2 cellular contexts compared by ENCODE assay signal in the genomic region with DNA sequence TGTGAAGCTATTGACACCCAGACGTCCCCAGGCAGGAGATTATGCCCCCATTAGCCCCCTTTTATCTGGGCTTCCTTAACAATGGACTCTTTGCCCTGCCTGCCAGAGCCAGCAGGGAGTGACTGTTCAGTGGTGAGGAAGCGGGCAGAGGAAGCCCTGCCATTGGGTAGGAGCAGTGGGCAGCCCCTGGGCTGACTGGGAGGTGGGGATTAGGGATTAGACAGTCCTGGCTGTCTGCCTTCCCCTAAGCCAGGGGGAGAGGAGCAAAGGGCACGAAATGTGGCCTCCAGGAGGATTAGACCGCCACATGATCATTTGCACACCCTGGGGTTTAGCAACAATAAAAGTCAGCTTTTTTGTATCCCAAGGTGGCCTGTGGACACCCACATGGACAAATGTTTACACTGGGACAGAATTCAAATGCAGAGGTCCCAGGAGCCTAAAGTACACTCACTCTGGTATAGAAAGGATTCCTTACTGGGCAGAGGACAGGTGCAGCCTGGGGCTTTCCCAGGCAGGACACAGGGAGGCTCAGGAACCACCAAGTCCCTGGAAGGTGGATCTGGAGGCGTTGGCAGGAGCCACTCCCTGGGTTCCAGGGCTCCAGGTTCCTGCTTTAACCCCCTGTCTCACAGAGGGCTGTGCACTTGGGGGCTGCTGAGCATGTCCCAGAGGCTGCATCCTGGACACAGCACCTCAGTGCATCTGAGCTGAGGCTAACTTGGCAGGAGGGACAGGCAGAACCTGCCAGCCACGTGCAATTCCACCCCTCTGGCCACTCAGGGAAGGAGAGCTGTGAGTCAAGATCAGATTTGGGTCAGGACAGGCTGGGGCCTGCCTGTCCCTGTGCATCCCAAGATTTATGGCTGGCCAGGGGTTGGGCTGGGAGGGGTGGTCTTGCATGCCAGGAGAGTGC.
TF ChIP-seq lines count a peak whose summit lies in the region.

No MANE protein-coding gene starts in this region.

TF ChIP-seq in SK-N-SH, 30 proteins besides CTCF, POLR2A, EP300 and RAD21 (continued from another document):
- TF ChIP-seq ZBTB33 (IDR thresholded peaks at IDR 0.05; ENCODE audit: borderline replicate concordance, low read depth) (no peak), YY1 (IDR thresholded peaks at IDR 0.05; ENCODE audit: low read depth) (no peak)

TF ChIP-seq in SK-N-SH treated with all-trans-retinoic acid at 6 μM for 48 hours, 23 proteins besides CTCF, POLR2A, EP300 and RAD21 (continued from another document):
- TF ChIP-seq, protein P1, sequence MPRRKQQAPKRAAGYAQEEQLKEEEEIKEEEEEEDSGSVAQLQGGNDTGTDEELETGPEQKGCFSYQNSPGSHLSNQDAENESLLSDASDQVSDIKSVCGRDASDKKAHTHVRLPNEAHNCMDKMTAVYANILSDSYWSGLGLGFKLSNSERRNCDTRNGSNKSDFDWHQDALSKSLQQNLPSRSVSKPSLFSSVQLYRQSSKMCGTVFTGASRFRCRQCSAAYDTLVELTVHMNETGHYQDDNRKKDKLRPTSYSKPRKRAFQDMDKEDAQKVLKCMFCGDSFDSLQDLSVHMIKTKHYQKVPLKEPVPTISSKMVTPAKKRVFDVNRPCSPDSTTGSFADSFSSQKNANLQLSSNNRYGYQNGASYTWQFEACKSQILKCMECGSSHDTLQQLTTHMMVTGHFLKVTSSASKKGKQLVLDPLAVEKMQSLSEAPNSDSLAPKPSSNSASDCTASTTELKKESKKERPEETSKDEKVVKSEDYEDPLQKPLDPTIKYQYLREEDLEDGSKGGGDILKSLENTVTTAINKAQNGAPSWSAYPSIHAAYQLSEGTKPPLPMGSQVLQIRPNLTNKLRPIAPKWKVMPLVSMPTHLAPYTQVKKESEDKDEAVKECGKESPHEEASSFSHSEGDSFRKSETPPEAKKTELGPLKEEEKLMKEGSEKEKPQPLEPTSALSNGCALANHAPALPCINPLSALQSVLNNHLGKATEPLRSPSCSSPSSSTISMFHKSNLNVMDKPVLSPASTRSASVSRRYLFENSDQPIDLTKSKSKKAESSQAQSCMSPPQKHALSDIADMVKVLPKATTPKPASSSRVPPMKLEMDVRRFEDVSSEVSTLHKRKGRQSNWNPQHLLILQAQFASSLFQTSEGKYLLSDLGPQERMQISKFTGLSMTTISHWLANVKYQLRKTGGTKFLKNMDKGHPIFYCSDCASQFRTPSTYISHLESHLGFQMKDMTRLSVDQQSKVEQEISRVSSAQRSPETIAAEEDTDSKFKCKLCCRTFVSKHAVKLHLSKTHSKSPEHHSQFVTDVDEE (CRISPR knock-in tag; IDR thresholded peaks at IDR 0.05), result no peak
- TF ChIP-seq RARB (CRISPR knock-in tag; IDR thresholded peaks at IDR 0.05), result no peak
- no peak for TF ChIP-seq ZFP30 (CRISPR knock-in tag; IDR thresholded peaks at IDR 0.05)
- TF ChIP-seq BACH2 (CRISPR knock-in tag; IDR thresholded peaks at IDR 0.05; ENCODE audit: borderline replicate concordance), result no peak
- TF ChIP-seq SNAI2 (CRISPR knock-in tag; IDR thresholded peaks at IDR 0.05), result no peak
- no peak for TF ChIP-seq ZNF565 (CRISPR knock-in tag; conservative IDR thresholded peaks at IDR 0.05; ENCODE audit: low read depth)
- TF ChIP-seq OSR1 (CRISPR knock-in tag; IDR thresholded peaks at IDR 0.05), result no peak
- no peak for TF ChIP-seq PPARA (CRISPR knock-in tag; IDR thresholded peaks at IDR 0.05; ENCODE audit: borderline replicate concordance)
- no peak for TF ChIP-seq ZC3H10 (CRISPR knock-in tag; IDR thresholded peaks at IDR 0.05)
